Comparison of ENCODE assay signal across 27 cellular contexts in genomic region chr9:134346151-134346550, GRCh38. TPM values are rescaled to one million over a fixed set of nuclear protein-coding genes. Genes with fewer than 3 reads are reported as not detected.
A peak's percentile ranks its signal among the peaks of the same experiment; 100 is the strongest.
DNase-seq lines count a peak whose midpoint lies in the region; ATAC-seq and TF ChIP-seq lines count a peak whose summit lies in the region.
"Had no signal": no experiment of that assay in that cellular context is flagged by ENCODE, and none has a peak within 500 bp of the region (broad histone marks: within the 10 kb centered on the region; RNA-seq: fewer than 3 reads in every experiment).

No MANE protein-coding gene starts in this region.

- ATAC-seq in gastrocnemius medialis (peak; percentile 42 to 49), HG02798 (IDR thresholded peaks at IDR 0.05; ENCODE audit: poor library complexity, unreplicated experiment) (no peak)
- ATAC-seq: HCT116, lower lobe of right lung, pancreas had no signal

- peak overlapping the region; percentile 85 to 96 (median 90) for H3K27ac ChIP-seq in gastrocnemius medialis
- H3K27ac ChIP-seq: esophagus muscularis mucosa, lower lobe of right lung, pancreas, sigmoid colon, upper lobe of left lung, VCaP had no signal

- TF ChIP-seq CTCF in gastrocnemius medialis (IDR thresholded peaks at IDR 0.05 in 4 of 5, conservative IDR thresholded peaks at IDR 0.05 in 1 of 5) (no peak), GM13977 (IDR thresholded peaks at IDR 0.05; ENCODE audit: extremely low read depth, insufficient read depth, missing control alignments) (no peak)

- DNase-seq in EH (ENCODE audit: low read depth) (peak; percentile 42), NCI-H2171 (lab: John Stamatoyannopoulos, UW) (peak; percentile 65), fibroblast of gingiva (ENCODE audit: low read depth) (peak; percentile 45), gastrocnemius medialis (peak; percentile 39 to 66), T-helper 2 cell (no peak), GM13977 (ENCODE audit: low spot score) (no peak), NCI-H2227 treated with DMSO at 0.1 percent for 48 hours (lab: John Stamatoyannopoulos, UW) (no peak)
- DNase-seq: activated CD4-positive, alpha-beta T cell treated with anti-CD3 and anti-CD28 coated beads, Interleukin-2, amount 50 U/mL, for 48 hours; activated naive CD4-positive, alpha-beta T cell; activated T-cell treated with anti-CD3 and anti-CD28 coated beads for 4 hours; anterior cingulate cortex; BE2C; cerebellar nuclear complex; effector CD8-positive, alpha-beta T cell; lower lobe of right lung; NCI-H1048; NCI-H2081; NCI-H510A treated with DMSO at 0.1 percent for 48 hours; OCI-M1; pancreas; SHP77; sigmoid colon; upper lobe of left lung had no signal

- no peak overlapping the region for H3K4me3 ChIP-seq in gastrocnemius medialis
- H3K4me3 ChIP-seq: esophagus muscularis mucosa, lower lobe of right lung, pancreas, sigmoid colon, upper lobe of left lung had no signal

- no peaks in the 10 kb centered on the region for H3K36me3 ChIP-seq in gastrocnemius medialis
- H3K36me3 ChIP-seq: BE2C, esophagus muscularis mucosa, lower lobe of right lung, pancreas, sigmoid colon had no signal

- TF ChIP-seq POLR2A in gastrocnemius medialis (IDR thresholded peaks at IDR 0.05) = no peak

- peaks cover 97 to 100% of the 10 kb centered on the region in 2 donors for H3K4me1 ChIP-seq in gastrocnemius medialis

- intact Hi-C loops in gastrocnemius medialis (cut with DNase I; ENCODE audit: low total_unique reads) = no loop called here

- no peaks in the 10 kb centered on the region for H3K9me3 ChIP-seq in gastrocnemius medialis
- H3K9me3 ChIP-seq: BE2C, esophagus muscularis mucosa, lower lobe of right lung, pancreas, sigmoid colon, upper lobe of left lung had no signal

- in situ Hi-C loops in gastrocnemius medialis (cut with MboI; ENCODE audit: low sequenced_read_pairs in 4 of 4) = loop anchor here in 1 of 4 donors (25.0 kb wide), 1 partner anchor 91 kb away; no protein-coding TSS in a partner anchor
- in situ Hi-C loops in GM13977 (cut with MboI; ENCODE audit: low pct_unique_long_range_greater_than_20kb, low sequenced_read_pairs, unreplicated experiment) = no loop called here

- H3K27me3 ChIP-seq in gastrocnemius medialis = no peaks in the 10 kb centered on the region
- H3K27me3 ChIP-seq: BE2C, esophagus muscularis mucosa, pancreas, sigmoid colon, upper lobe of left lung had no signal

RNA-seq across cellular contexts. Expression of gene RXRA, which starts 19.9 kb away (rescaled TPM):
- 100 to 1,000 TPM in 3 of 4 donors, 10 to 100 TPM in 1; 70.8 to 224 (median 160) TPM for total RNA-seq in gastrocnemius medialis

Comparison
In these comparisons a context has a peak if more than half of its experiments do, and no peak if none do; other contexts are left out.
1. DNase-seq: peak in EH (single experiment), NCI-H2171 (single experiment), fibroblast of gingiva (single experiment) and gastrocnemius medialis (2 of 2); none in T-helper 2 cell (0 of 5), GM13977 (single experiment) and NCI-H2227 treated with DMSO at 0.1 percent for 48 hours (single experiment).